ENCODE assay signal across 8 cellular contexts in genomic region chr9:100427366-100428263, GRCh38.
DNase-seq lines count a peak whose midpoint lies in the region; ATAC-seq lines count a peak whose summit lies in the region.

No MANE protein-coding gene starts in this region.

- H3K4me3 ChIP-seq in subcutaneous abdominal adipose tissue (ENCODE audit: low read depth in 1 of 5, low read length in 5 of 5), result peak overlapping the region; percentile 62 to 82 (median 77)

- H3K27ac ChIP-seq in epithelial cell of prostate (peak overlapping the region; percentile 98), subcutaneous abdominal adipose tissue (ENCODE audit: low read depth, low read length) (peak overlapping the region; percentile 79)

- DNase-seq in NCI-H1417 (lab: John Stamatoyannopoulos, UW) (peak; percentile 34 to 86 (median 84)), NCI-H1417 treated with DMSO at 0.1 percent for 48 hours (lab: John Stamatoyannopoulos, UW) (no peak), NCI-H1105 (lab: John Stamatoyannopoulos, UW) (peak; percentile 17), epithelial cell of prostate (ENCODE audit: low read depth, low spot score) (no peak), middle frontal gyrus (ENCODE audit: extremely low spot score, low spot score) (peak; percentile 42)
- DNase-seq in activated CD4-positive, alpha-beta T cell treated with anti-CD3 and anti-CD28 coated beads, Interleukin-2, amount 50 U/mL, for 1 hour, result peak; percentile 7

- no peaks in the 10 kb centered on the region for H3K36me3 ChIP-seq in subcutaneous abdominal adipose tissue (ENCODE audit: control insufficient read depth in 5 of 5, insufficient read depth in 5 of 5, low read length in 5 of 5)

- peak; percentile 50 for ATAC-seq in HG02623 (IDR thresholded peaks at IDR 0.05; ENCODE audit: unreplicated experiment)

- peak overlapping the region in 4 of 5 donors; percentile 73 to 85 (median 80) for H3K9ac ChIP-seq in subcutaneous abdominal adipose tissue (ENCODE audit: low read length in 5 of 5)

- H3K9me3 ChIP-seq in subcutaneous abdominal adipose tissue (ENCODE audit: control insufficient read depth in 5 of 5, low read length in 5 of 5), result no peaks in the 10 kb centered on the region

- H3K27me3 ChIP-seq in subcutaneous abdominal adipose tissue (ENCODE audit: control insufficient read depth in 5 of 5, insufficient read depth in 4 of 5, low read length in 5 of 5), result no peaks in the 10 kb centered on the region

- H3K4me1 ChIP-seq in subcutaneous abdominal adipose tissue (ENCODE audit: control insufficient read depth in 5 of 5, insufficient read depth in 5 of 5, low read length in 5 of 5), result peaks cover 2 to 31% (median 28%) of the 10 kb centered on the region in 5 donors

Comparison
In these comparisons a context has a peak if more than half of its experiments do, and no peak if none do; other contexts are left out.
1. DNase-seq: peak in NCI-H1417 (3 of 3), NCI-H1105 (single experiment), activated CD4-positive, alpha-beta T cell treated with anti-CD3 and anti-CD28 coated beads, Interleukin-2, amount 50 U/mL, for 1 hour (single experiment) and middle frontal gyrus (single experiment); none in NCI-H1417 treated with DMSO at 0.1 percent for 48 hours (single experiment) and epithelial cell of prostate (single experiment).